1 cellular context compared by ENCODE assay signal in genomic region chr21:45371649-45372048, GRCh38.
A peak's percentile ranks its signal among the peaks of the same experiment; 100 is the strongest.
TF ChIP-seq lines count a peak whose summit lies in the region.

No MANE protein-coding gene starts in this region.

TF ChIP-seq in K562, 482 proteins besides CTCF, POLR2A, EP300 and RAD21:
- TF ChIP-seq MEIS2 (IDR thresholded peaks at IDR 0.05; ENCODE audit: partially characterized antibody) (peak; percentile 8), NCOA1 (IDR thresholded peaks at IDR 0.05; ENCODE audit: low read depth) (no peak), ZNF512 (tag; IDR thresholded peaks at IDR 0.05) (no peak), SP1 (CRISPR knock-in tag; IDR thresholded peaks at IDR 0.05) (no peak), SOX6 (IDR thresholded peaks at IDR 0.05) (no peak), NCOA4 (IDR thresholded peaks at IDR 0.05; ENCODE audit: partially characterized antibody) (no peak), ZNF217 (CRISPR knock-in tag; IDR thresholded peaks at IDR 0.05) (no peak), RBBP5 (IDR thresholded peaks at IDR 0.05; ENCODE audit: borderline replicate concordance, insufficient read depth, low read length, poor library complexity, severe bottlenecking) (no peak), TBL1XR1 (IDR thresholded peaks at IDR 0.05; ENCODE audit: low read length in 2 of 2) (no peak), VEZF1 (CRISPR knock-in tag; IDR thresholded peaks at IDR 0.05) (no peak), PKNOX1 (IDR thresholded peaks at IDR 0.05) (peak; percentile 78), PBX2 (CRISPR knock-in tag; IDR thresholded peaks at IDR 0.05; ENCODE audit: low read depth) (no peak), PBX2 (tag; conservative IDR thresholded peaks at IDR 0.05; ENCODE audit: low read depth) (peak; percentile 45; the same call in 1 of the 2 replicates), ZNF197 (CRISPR knock-in tag; IDR thresholded peaks at IDR 0.05; ENCODE audit: low read depth) (no peak), L3MBTL2 (IDR thresholded peaks at IDR 0.05) (no peak), CEBPG (CRISPR knock-in tag; IDR thresholded peaks at IDR 0.05) (no peak), CEBPG (tag; conservative IDR thresholded peaks at IDR 0.05 in 1 of 2, IDR thresholded peaks at IDR 0.05 in 1 of 2) (0 out of 4 replicates have a peak, but pooled peaks of 1 of the 2 experiments have one; percentile 20), RFX1 (IDR thresholded peaks at IDR 0.05) (no peak; the same call in 1 of the 2 replicates), IRF9 (tag; IDR thresholded peaks at IDR 0.05) (no peak), NR1H2 (CRISPR knock-in tag; IDR thresholded peaks at IDR 0.05) (no peak), ESRRA (IDR thresholded peaks at IDR 0.05; ENCODE audit: borderline replicate concordance, low read depth) (no peak), ZNF212 (CRISPR knock-in tag; IDR thresholded peaks at IDR 0.05) (no peak), KAT2B (IDR thresholded peaks at IDR 0.05; ENCODE audit: low read depth, low read length) (no peak), BRCA1 (IDR thresholded peaks at IDR 0.05) (no peak), BRCA1 (CRISPR knock-in tag; IDR thresholded peaks at IDR 0.05) (no peak)
